In the genomic region with DNA sequence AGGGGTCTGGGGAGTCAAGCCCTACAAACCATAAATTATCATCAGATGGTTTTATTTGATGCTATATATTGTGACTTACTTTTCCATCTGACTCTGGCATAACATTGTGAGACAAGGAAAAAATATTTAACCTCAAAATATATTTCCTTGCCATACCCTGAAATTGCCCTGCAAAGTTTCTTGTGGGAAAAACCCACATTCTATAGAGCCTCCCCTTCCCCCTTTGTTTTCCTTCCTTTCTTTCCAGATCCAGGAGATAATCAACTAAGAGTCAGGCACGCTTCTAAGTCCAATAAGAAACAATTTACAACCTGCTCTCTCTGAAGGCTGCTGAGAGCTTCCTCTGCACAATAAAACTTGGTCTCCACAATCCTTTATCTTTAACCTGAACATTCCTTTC, we compare ENCODE assay signal across 20 cellular contexts.
"Had no signal": no experiment of that assay in that cellular context is flagged by ENCODE, and none has a peak within 500 bp of the region (broad histone marks: within the 10 kb centered on the region; RNA-seq: fewer than 3 reads in every experiment).

No MANE protein-coding gene starts in this region.

- H2AFZ ChIP-seq: parathyroid adenoma had no signal

- H3K4me1 Mint-ChIP-seq: naive thymus-derived CD8-positive, alpha-beta T cell had no signal

- H3K27me3 ChIP-seq: heart left ventricle, right lobe of liver, tibial artery had no signal

- H3K79me2 ChIP-seq: parathyroid adenoma had no signal

- H3K4me1 ChIP-seq: parathyroid adenoma, psoas muscle had no signal

- DNase-seq: dermis blood vessel endothelial cell; foreskin melanocyte; heart left ventricle; hypothalamus; kidney glomerular epithelial cell; mammary epithelial cell; mucosa of descending colon; naive thymus-derived CD8-positive, alpha-beta T cell; occipital lobe; psoas muscle; retina; right lobe of liver; stimulated activated CD4-positive, alpha-beta T cell treated with anti-CD3 and anti-CD28 coated beads, Interleukin-4, amount 100 ng/mL, for 1 hour; stimulated activated CD8-positive, alpha-beta memory T cell treated with anti-CD3 and anti-CD28 coated beads, Interleukin-4, amount 100 ng/mL, for 48 hours; tibial artery had no signal

- H3K27ac Mint-ChIP-seq: naive thymus-derived CD8-positive, alpha-beta T cell; stimulated activated effector memory CD8-positive, alpha-beta T cell treated with anti-CD3 and anti-CD28 coated beads, Interleukin-12 subunit alpha, Interleukin-12 subunit beta, amount 100 ng/mL, for 72 hours; stimulated activated naive CD8-positive, alpha-beta T cell treated with anti-CD3 and anti-CD28 coated beads, Interleukin-15, Interleukin-2, amounts not matched to agents 100 ng/mL and 50 ng/mL, for 24 hours had no signal

- H3K36me3 ChIP-seq: heart left ventricle, right lobe of liver, tibial artery had no signal

- H3K4me3 ChIP-seq: heart left ventricle, mucosa of descending colon, psoas muscle, right lobe of liver, tibial artery had no signal

- H3K9me3 Mint-ChIP-seq: naive thymus-derived CD8-positive, alpha-beta T cell; stimulated activated effector memory CD8-positive, alpha-beta T cell treated with anti-CD3 and anti-CD28 coated beads, Interleukin-12 subunit alpha, Interleukin-12 subunit beta, amount 100 ng/mL, for 72 hours; stimulated activated naive CD8-positive, alpha-beta T cell treated with anti-CD3 and anti-CD28 coated beads, Interleukin-15, Interleukin-2, amounts not matched to agents 100 ng/mL and 50 ng/mL, for 24 hours had no signal

- ATAC-seq: heart left ventricle; mucosa of descending colon; naive thymus-derived CD8-positive, alpha-beta T cell; psoas muscle; right lobe of liver had no signal

- H3K9me3 ChIP-seq: mucosa of descending colon, psoas muscle, right lobe of liver, tibial artery had no signal

- H3K4me3 Mint-ChIP-seq: naive thymus-derived CD8-positive, alpha-beta T cell; stimulated activated effector memory CD8-positive, alpha-beta T cell treated with anti-CD3 and anti-CD28 coated beads, Interleukin-12 subunit alpha, Interleukin-12 subunit beta, amount 100 ng/mL, for 72 hours; stimulated activated naive CD8-positive, alpha-beta T cell treated with anti-CD3 and anti-CD28 coated beads, Interleukin-15, Interleukin-2, amounts not matched to agents 100 ng/mL and 50 ng/mL, for 24 hours had no signal

- H3K36me3 Mint-ChIP-seq: stimulated activated effector memory CD8-positive, alpha-beta T cell treated with anti-CD3 and anti-CD28 coated beads, Interleukin-12 subunit alpha, Interleukin-12 subunit beta, amount 100 ng/mL, for 72 hours had no signal

- FAIRE-seq: colon, islet of Langerhans had no signal

- H3K27ac ChIP-seq: heart left ventricle, parathyroid adenoma, psoas muscle, right lobe of liver, tibial artery had no signal

- H3K9ac ChIP-seq: parathyroid adenoma had no signal
